ENCODE assay signal across 13 cellular contexts in the genomic region with DNA sequence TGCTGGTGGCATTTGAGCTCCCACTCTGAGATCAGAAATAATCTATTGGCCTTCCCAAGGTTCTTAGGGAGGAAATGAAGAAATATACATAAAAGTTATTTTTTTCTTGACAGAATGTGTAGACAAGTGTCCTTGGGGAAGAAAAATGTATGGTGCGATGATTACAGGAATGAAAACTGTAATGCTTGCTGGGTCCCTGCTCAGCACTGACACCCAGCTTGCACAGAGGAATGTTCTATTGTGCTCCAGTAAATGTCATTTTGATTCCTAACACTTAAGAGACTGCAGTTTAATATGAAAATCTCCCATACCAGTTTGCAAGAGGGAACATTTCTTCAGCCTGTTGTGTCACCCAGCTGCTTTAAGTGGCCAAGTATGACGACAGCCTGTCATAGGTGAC.
"Had no signal": no experiment of that assay in that cellular context is flagged by ENCODE, and none has a peak within 500 bp of the region (broad histone marks: within the 10 kb centered on the region; RNA-seq: fewer than 3 reads in every experiment).

No MANE protein-coding gene starts in this region.

- H3K4me1 Mint-ChIP-seq: activated CD8-positive, alpha-beta memory T cell treated with anti-CD3 and anti-CD28 coated beads, Interleukin-2, amount 10 ng/mL, durations not matched to agents 7 days and 5 days; activated naive CD4-positive, alpha-beta T cell treated with anti-CD3 and anti-CD28 coated beads, Interleukin-2, amount 50 U/mL, for 24 hours had no signal

- H3K4me3 ChIP-seq: left ventricle myocardium inferior, stomach, thyroid gland, uterus had no signal

- DNase-seq: activated CD4-positive, alpha-beta T cell treated with anti-CD3 and anti-CD28 coated beads, Interleukin-2, amount 50 U/mL, for 1 hour; activated CD8-positive, alpha-beta memory T cell treated with anti-CD3 and anti-CD28 coated beads, Interleukin-2, amount 10 ng/mL, durations not matched to agents 7 days and 5 days; activated effector memory CD4-positive, alpha-beta T cell treated with Interleukin-2 at 50 U/mL for 16 hours; activated T-cell treated with anti-CD3 and anti-CD28 coated beads, Interleukin-2, amount 50 U/mL, for 24 hours; left ventricle myocardium inferior; mesendoderm; stimulated activated CD4-positive, alpha-beta T cell treated with anti-CD3 and anti-CD28 coated beads, Interleukin-4, amount 100 ng/mL, for 4 hours; stomach; thyroid gland; uterus had no signal

- H3K27me3 ChIP-seq: stomach, thyroid gland, uterus had no signal

- H3K9me3 Mint-ChIP-seq: activated naive CD4-positive, alpha-beta T cell treated with anti-CD3 and anti-CD28 coated beads, Interleukin-2, amount 50 U/mL, for 24 hours; activated T-cell treated with anti-CD3 and anti-CD28 coated beads, Interleukin-2, amount 50 U/mL, for 24 hours; brain; nephron had no signal

- H3K36me3 Mint-ChIP-seq: activated CD8-positive, alpha-beta memory T cell treated with anti-CD3 and anti-CD28 coated beads, Interleukin-2, amount 10 ng/mL, durations not matched to agents 7 days and 5 days; activated naive CD4-positive, alpha-beta T cell treated with anti-CD3 and anti-CD28 coated beads, Interleukin-2, amount 50 U/mL, for 24 hours had no signal

- H3K9me3 ChIP-seq: left ventricle myocardium inferior, stomach, thyroid gland, uterus had no signal

- H3K4me3 Mint-ChIP-seq: activated CD8-positive, alpha-beta memory T cell treated with anti-CD3 and anti-CD28 coated beads, Interleukin-2, amount 10 ng/mL, durations not matched to agents 7 days and 5 days; activated naive CD4-positive, alpha-beta T cell treated with anti-CD3 and anti-CD28 coated beads, Interleukin-2, amount 50 U/mL, for 24 hours; activated T-cell treated with anti-CD3 and anti-CD28 coated beads, Interleukin-2, amount 50 U/mL, for 24 hours; brain; nephron had no signal

- H3K27me3 Mint-ChIP-seq: activated CD8-positive, alpha-beta memory T cell treated with anti-CD3 and anti-CD28 coated beads, Interleukin-2, amount 10 ng/mL, durations not matched to agents 7 days and 5 days; activated naive CD4-positive, alpha-beta T cell treated with anti-CD3 and anti-CD28 coated beads, Interleukin-2, amount 50 U/mL, for 24 hours; activated T-cell treated with anti-CD3 and anti-CD28 coated beads, Interleukin-2, amount 50 U/mL, for 24 hours had no signal

- H3K36me3 ChIP-seq: uterus had no signal

- H3K4me1 ChIP-seq: thyroid gland, uterus had no signal

- ATAC-seq: activated CD8-positive, alpha-beta memory T cell treated with anti-CD3 and anti-CD28 coated beads, Interleukin-2, amount 10 ng/mL, durations not matched to agents 7 days and 5 days had no signal

- H3K27ac ChIP-seq: left ventricle myocardium inferior, stomach, thyroid gland, uterus had no signal

- H3K27ac Mint-ChIP-seq: activated CD8-positive, alpha-beta memory T cell treated with anti-CD3 and anti-CD28 coated beads, Interleukin-2, amount 10 ng/mL, durations not matched to agents 7 days and 5 days; activated naive CD4-positive, alpha-beta T cell treated with anti-CD3 and anti-CD28 coated beads, Interleukin-2, amount 50 U/mL, for 24 hours; activated T-cell treated with anti-CD3 and anti-CD28 coated beads, Interleukin-2, amount 50 U/mL, for 24 hours; nephron had no signal
